Comparison of ENCODE assay signal across 8 cellular contexts in genomic region chr1:155002479-155003226, GRCh38. TPM values are rescaled to one million over a fixed set of nuclear protein-coding genes. Genes with fewer than 3 reads are reported as not detected.
DNase-seq lines count a peak whose midpoint lies in the region; TF ChIP-seq lines count a peak whose summit lies in the region.

ZBTB7B (plus strand) TSS chr1:155002802; CDS start chr1:155014661, 11,859 bp downstream.

- H3K79me2 ChIP-seq in osteoblast (ENCODE audit: insufficient read depth, low read length) = peaks cover 50% of the 10 kb centered on the region

- H3K27ac ChIP-seq in HUES64 (ENCODE audit: low read depth, low read length) (peak within 1 kb of the TSS; percentile 97; the same call in 1 of the 2 replicates), osteoblast (ENCODE audit: low read depth, low read length) (peak within 1 kb of the TSS; percentile 72)

- H4K20me1 ChIP-seq in osteoblast (ENCODE audit: insufficient read depth, low read length) = peaks cover 24% of the 10 kb centered on the region

- no peaks in the 10 kb centered on the region for H3K9me3 ChIP-seq in HUES64 (ENCODE audit: insufficient read depth, low read depth, low read length)
- H3K9me3 ChIP-seq in osteoblast (ENCODE audit: low read depth, low read length) = no peaks in the 10 kb centered on the region

- peak within 1 kb of the TSS; percentile 94 for H2AFZ ChIP-seq in osteoblast (ENCODE audit: low read length)

- under 1% methylated on average over 30 of the region's 34 CpGs for WGBS in HUES64

- H3K4me1 ChIP-seq in HUES64 (ENCODE audit: insufficient read depth, low read length) (peaks cover 10% of the 10 kb centered on the region), osteoblast (ENCODE audit: insufficient read depth, low read length) (peaks cover 40% of the 10 kb centered on the region)

- H3K9ac ChIP-seq in HUES64 (ENCODE audit: low read depth, low read length) = peak within 1 kb of the TSS; percentile 84

- TF ChIP-seq CTCF in osteoblast (IDR thresholded peaks at IDR 0.05; ENCODE audit: extremely low read depth, low read depth, low read length) = no peak

- H3K36me3 ChIP-seq in HUES64 (ENCODE audit: insufficient read depth, low read length) (no peaks in the 10 kb centered on the region), osteoblast (ENCODE audit: insufficient read depth, low read length) (no peaks in the 10 kb centered on the region)

- H3K4me2 ChIP-seq in osteoblast (ENCODE audit: insufficient read depth, low read length) = peak within 1 kb of the TSS; percentile 87

- H3K27me3 ChIP-seq in HUES64 (ENCODE audit: insufficient read depth, low read length) = no peaks in the 10 kb centered on the region
- no peaks in the 10 kb centered on the region for H3K27me3 ChIP-seq in osteoblast (ENCODE audit: insufficient read depth, low read length)

- H3K4me3 ChIP-seq in HUES64 (ENCODE audit: low read length) = peak within 1 kb of the TSS; percentile 95
- H3K4me3 ChIP-seq in osteoblast (ENCODE audit: insufficient read depth, low read length) = peak within 1 kb of the TSS; percentile 90

- DNase-seq in DMS 273 (lab: John Stamatoyannopoulos, UW; ENCODE audit: unreplicated experiment) (peak; percentile 71), DMS 273 treated with DMSO at 0.1 percent for 48 hours (lab: John Stamatoyannopoulos, UW) (no peak), glomerular visceral epithelial cell (ENCODE audit: extremely low spot score) (peak; percentile 56), osteoblast (ENCODE audit: insufficient read length, low spot score, missing footprints) (peak; percentile 95), NCI-H510A treated with DMSO at 0.1 percent for 48 hours (lab: John Stamatoyannopoulos, UW) (no peak), globus pallidus (ENCODE audit: low spot score) (no peak)
- DNase-seq in activated CD8-positive, alpha-beta memory T cell treated with anti-CD3 and anti-CD28 coated beads, Interleukin-2, amount 50 U/mL, for 48 hours = peak; percentile 64

RNA-seq across cellular contexts. Expression of gene ZBTB7B, which starts in this region (rescaled TPM):
- polyA plus RNA-seq in HUES64 (2013, experiment 1 of 2) = 13.0 TPM
- 9.5 TPM for polyA plus RNA-seq in HUES64 (2013, experiment 2 of 2)
- 18.6 and 23.5 TPM in 2 replicates for total RNA-seq in osteoblast

Comparison
In these comparisons a context has a peak if more than half of its experiments do, and no peak if none do; other contexts are left out.
1. DNase-seq: peak in DMS 273 (single experiment), activated CD8-positive, alpha-beta memory T cell treated with anti-CD3 and anti-CD28 coated beads, Interleukin-2, amount 50 U/mL, for 48 hours (single experiment), glomerular visceral epithelial cell (single experiment) and osteoblast (single experiment); none in DMS 273 treated with DMSO at 0.1 percent for 48 hours (single experiment), NCI-H510A treated with DMSO at 0.1 percent for 48 hours (single experiment) and globus pallidus (single experiment).